Comparison of ENCODE assay signal across 8 cellular contexts in genomic region chr11:59810189-59810910, GRCh38. TPM values are rescaled to one million over a fixed set of nuclear protein-coding genes. Genes with fewer than 3 reads are reported as not detected.
DNase-seq lines count a peak whose midpoint lies in the region; ATAC-seq, FAIRE-seq and TF ChIP-seq lines count a peak whose summit lies in the region.

Gene MRPL16, minus strand, starts transcription at chr11:59810778. Its CDS starts 120 bp downstream, at chr11:59810658.

- intact Hi-C loops in left cardiac atrium (cut with DNase I) = loop anchor here in 1 of 2 donors (2.0 kb wide), 1 partner anchor 56 kb away; the partner anchor contains the start of gene STX3

- no peaks in the 10 kb centered on the region for H3K9me3 Mint-ChIP-seq in progenitor cell of endocrine pancreas (ENCODE audit: low read depth)

- H3K27ac Mint-ChIP-seq in progenitor cell of endocrine pancreas = peak within 1 kb of the TSS; percentile 97

- H3K36me3 Mint-ChIP-seq in progenitor cell of endocrine pancreas (ENCODE audit: insufficient read depth) = peaks cover 9% of the 10 kb centered on the region

- H3K4me1 Mint-ChIP-seq in progenitor cell of endocrine pancreas (ENCODE audit: low read depth) = peaks cover 23% of the 10 kb centered on the region

- FAIRE-seq in GM12891 (lab: Jason Lieb, UNC) = peak; percentile 93

- peak; percentile 83 for TF ChIP-seq POLR2A in GM12891 (IDR thresholded peaks at IDR 0.05; ENCODE audit: low read depth, low read length)

- H3K4me3 Mint-ChIP-seq in progenitor cell of endocrine pancreas (ENCODE audit: low read depth) = peak within 1 kb of the TSS; percentile 94

- 0% methylated on average over 48 to 54 of the region's 54 CpGs for WGBS in adipose tissue, 3 donors

- H3K27me3 Mint-ChIP-seq in progenitor cell of endocrine pancreas = no peaks in the 10 kb centered on the region

- ATAC-seq in HG02840 (IDR thresholded peaks at IDR 0.05; ENCODE audit: low FRiP score, unreplicated experiment) (peak; percentile 100), left cardiac atrium (peak; percentile 98 to 99)

- H3K27ac ChIP-seq in adipose tissue (ENCODE audit: low read depth, low read length) = no peak within 1 kb of the TSS

- DNase-seq in GM12891 (ENCODE audit: insufficient read length, low spot score) = peak; percentile 68
- DNase-seq in NCI-H1436 (lab: John Stamatoyannopoulos, UW) = peak; percentile 88
- peak; percentile 83 for DNase-seq in T follicular helper cell (ENCODE audit: low read depth)
- peak; percentile 89 for DNase-seq in left cardiac atrium
- peak; percentile 88 for DNase-seq in progenitor cell of endocrine pancreas (ENCODE audit: low spot score, unreplicated experiment)
- peak; percentile 93 for DNase-seq in ureter (ENCODE audit: low spot score)

- peak; percentile 63 for TF ChIP-seq CTCF in progenitor cell of endocrine pancreas (IDR thresholded peaks at IDR 0.05; ENCODE audit: unreplicated experiment)

TF ChIP-seq in GM12891, 5 proteins besides CTCF, POLR2A, EP300 and RAD21:
- peak; percentile 96 for TF ChIP-seq TAF1 (IDR thresholded peaks at IDR 0.05; ENCODE audit: low read depth, low read length)
- no peak for TF ChIP-seq SPI1 (IDR thresholded peaks at IDR 0.05; ENCODE audit: low read depth, low read length)
- peak; percentile 89 for TF ChIP-seq POU2F2 (IDR thresholded peaks at IDR 0.05; ENCODE audit: low read depth, low read length)
- peak; percentile 57 for TF ChIP-seq PAX5 (IDR thresholded peaks at IDR 0.05; ENCODE audit: insufficient read depth, low read length, severe bottlenecking)
- peak; percentile 85 for TF ChIP-seq POLR2AphosphoS5 (IDR thresholded peaks at IDR 0.05; ENCODE audit: low read depth, low read length)

RNA-seq across cellular contexts. Expression of gene MRPL16, which starts in this region (rescaled TPM):
- 67.3 TPM for polyA plus RNA-seq in GM12891 (2012; ENCODE audit: low read depth, missing spikeins)
- 10 to 100 TPM; 32.5 to 54.1 (median 52.7) TPM for polyA plus RNA-seq in adipose tissue
- total RNA-seq in left cardiac atrium = 10 to 100 TPM; 61.2 to 70.4 TPM
- 44.2 and 44.7 TPM in 2 replicates for total RNA-seq in progenitor cell of endocrine pancreas
- total RNA-seq in ureter = 40.1 TPM
